19 cellular contexts compared by ENCODE assay signal in the genomic region with DNA sequence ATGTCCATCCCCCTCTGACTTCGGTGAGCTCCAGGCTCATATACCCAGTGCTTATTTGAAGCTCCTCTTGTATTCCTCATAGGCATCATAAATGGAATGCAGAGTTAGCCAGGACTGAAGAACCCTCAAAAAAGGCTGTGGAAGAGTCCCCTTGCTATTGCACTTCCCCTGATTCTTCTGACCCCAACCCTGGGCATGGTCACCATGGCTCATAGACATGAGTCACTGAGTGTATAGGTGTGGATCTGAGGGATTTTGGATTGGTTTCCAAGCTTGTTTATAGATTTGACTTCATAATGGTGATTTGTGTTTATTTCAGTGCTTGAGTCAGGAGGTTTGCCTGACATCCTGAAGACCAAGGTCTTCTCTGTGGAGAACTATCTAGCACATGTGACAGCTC.
DNase-seq lines count a peak whose midpoint lies in the region; ATAC-seq and TF ChIP-seq lines count a peak whose summit lies in the region.
"Had no signal": no experiment of that assay in that cellular context is flagged by ENCODE, and none has a peak within 500 bp of the region (broad histone marks: within the 10 kb centered on the region; RNA-seq: fewer than 3 reads in every experiment).

No MANE protein-coding gene starts in this region.

- no peak for TF ChIP-seq CTCF in RWPE2 (IDR thresholded peaks at IDR 0.05; ENCODE audit: poor library complexity, severe bottlenecking)
- no peak for TF ChIP-seq CTCF in fibroblast of mammary gland (conservative IDR thresholded peaks at IDR 0.05; ENCODE audit: control insufficient read depth, insufficient read depth, low read depth, low read length)

- H4K20me1 ChIP-seq in GM23248 (ENCODE audit: insufficient read depth): no peaks in the 10 kb centered on the region

- H3K4me3 ChIP-seq in ACC112 (ENCODE audit: low read depth, low read length) (no peak overlapping the region), GM23248 (no peak overlapping the region), RWPE2 (ENCODE audit: severe bottlenecking) (no peak overlapping the region), fibroblast of mammary gland (ENCODE audit: control insufficient read depth, low read depth, low read length) (no peak overlapping the region)
- H3K4me3 ChIP-seq: heart right ventricle, lung, suprapubic skin had no signal

- no peak overlapping the region for H3K4me2 ChIP-seq in GM23248 (ENCODE audit: unreplicated experiment)

- H3K36me3 ChIP-seq in ACC112 (ENCODE audit: insufficient read depth, low read length) (no peaks in the 10 kb centered on the region), GM23248 (ENCODE audit: low read depth) (no peaks in the 10 kb centered on the region), RWPE2 (ENCODE audit: low read depth) (no peaks in the 10 kb centered on the region)
- H3K36me3 ChIP-seq: heart right ventricle, suprapubic skin had no signal

- 94 to 96% methylated on average over 1 of the region's 1 CpG for WGBS in GM23248 (ENCODE audit: low coverage in 1 of 2, low lambda C conversion rate in 2 of 2, missing lambda C conversion rate in 2 of 2), 2 experiments

- H3K27ac ChIP-seq in ACC112 (ENCODE audit: low read depth, low read length): peak overlapping the region; percentile 29
- H3K27ac ChIP-seq in GM23248: no peak overlapping the region
- peak overlapping the region; percentile 98 for H3K27ac ChIP-seq in RWPE2 (ENCODE audit: poor library complexity, severe bottlenecking)
- H3K27ac ChIP-seq: parathyroid adenoma, suprapubic skin had no signal

- in situ Hi-C loops in GM23248 (cut with MboI): no loop called here

- DNase-seq in GM23248: peak; percentile 29
- no peak for DNase-seq in RWPE2 (ENCODE audit: low spot score)
- DNase-seq in fibroblast of mammary gland (ENCODE audit: low read depth): peak; percentile 56
- DNase-seq in NCI-H187 treated with DMSO at 0.1 percent for 48 hours (lab: John Stamatoyannopoulos, UW): no peak
- no peak for DNase-seq in activated CD4-positive, CD25-positive, alpha-beta regulatory T cell (lab: John Stamatoyannopoulos, UW)
- no peak for DNase-seq in dermis blood vessel endothelial cell
- DNase-seq: amniotic stem cell; caudate nucleus; heart right ventricle; naive B cell; NCI-H1694; stimulated activated CD4-positive, alpha-beta T cell treated with anti-CD3 and anti-CD28 coated beads, Interleukin-2, amount 100 ng/mL, for 24 hours; T-cell had no signal

- peaks cover 36% of the 10 kb centered on the region for H3F3A ChIP-seq in GM23248 (ENCODE audit: insufficient read depth)

- H2AFZ ChIP-seq in ACC112 (ENCODE audit: low read length, unreplicated experiment) (no peak overlapping the region), GM23248 (no peak overlapping the region)
- H2AFZ ChIP-seq: parathyroid adenoma had no signal

- no peak overlapping the region for H3K9ac ChIP-seq in GM23248
- H3K9ac ChIP-seq: parathyroid adenoma had no signal

- H3K79me2 ChIP-seq in ACC112 (ENCODE audit: control insufficient read depth, insufficient read depth, low read length, unreplicated experiment) (no peaks in the 10 kb centered on the region), GM23248 (ENCODE audit: insufficient read depth) (0 out of 2 replicates have a peak, but pooled peaks cover 6% of the 10 kb centered on the region)

- H3K9me2 ChIP-seq in GM23248 (ENCODE audit: insufficient read depth): no peaks in the 10 kb centered on the region

- H3K9me3 ChIP-seq in GM23248 (ENCODE audit: low read depth): no peaks in the 10 kb centered on the region
- H3K9me3 ChIP-seq in RWPE2 (ENCODE audit: severe bottlenecking): no peaks in the 10 kb centered on the region
- H3K9me3 ChIP-seq: heart right ventricle, suprapubic skin had no signal

- H3K4me1 ChIP-seq in ACC112 (ENCODE audit: control insufficient read depth, insufficient read depth, low read length, unreplicated experiment) (peaks cover 46% of the 10 kb centered on the region), GM23248 (ENCODE audit: insufficient read depth) (peaks cover 41% of the 10 kb centered on the region), RWPE2 (ENCODE audit: insufficient read depth, poor library complexity, severe bottlenecking) (peaks cover 65% of the 10 kb centered on the region)

- H3K27me3 ChIP-seq in ACC112 (ENCODE audit: insufficient read depth, low read length) (no peaks in the 10 kb centered on the region), GM23248 (replicated peaks; ENCODE audit: insufficient read depth) (no peaks in the 10 kb centered on the region), RWPE2 (ENCODE audit: insufficient read depth, poor library complexity, severe bottlenecking) (no peaks in the 10 kb centered on the region)
- H3K27me3 ChIP-seq: heart right ventricle, suprapubic skin had no signal

- ATAC-seq in RWPE2 (ENCODE audit: low read depth) (no peak; the same call in 2 of the 3 replicates), HG03135 (IDR thresholded peaks at IDR 0.05; ENCODE audit: unreplicated experiment) (no peak)
- ATAC-seq: heart right ventricle, Right ventricle myocardium inferior had no signal

Comparison
In these comparisons a context has a peak if more than half of its experiments do, and no peak if none do; other contexts are left out.
1. DNase-seq: peak in GM23248 (single experiment) and fibroblast of mammary gland (single experiment); none in RWPE2 (single experiment), NCI-H187 treated with DMSO at 0.1 percent for 48 hours (single experiment), activated CD4-positive, CD25-positive, alpha-beta regulatory T cell (0 of 4) and dermis blood vessel endothelial cell (single experiment).